Comparison of ENCODE assay signal across 27 cellular contexts in the genomic region with DNA sequence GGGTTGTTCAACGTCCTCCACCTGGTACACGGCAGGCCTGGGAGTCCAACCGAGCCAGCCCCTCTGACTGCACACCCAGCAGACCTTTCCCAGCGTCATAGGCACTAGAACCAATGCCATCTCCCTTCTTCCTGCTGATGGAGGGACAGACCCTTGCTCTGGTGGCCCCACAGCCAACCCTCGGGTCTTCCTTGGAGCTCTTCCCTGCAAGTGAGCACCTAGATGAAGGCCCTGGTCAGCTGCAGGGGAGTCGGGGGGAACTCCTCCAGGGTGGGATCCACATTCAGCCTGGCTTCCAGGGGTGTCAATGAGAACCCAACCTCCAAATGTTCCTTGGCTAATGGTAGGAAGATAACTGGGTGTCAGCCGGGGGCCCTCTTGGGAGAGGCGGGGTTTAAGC. TPM values are rescaled to one million over a fixed set of nuclear protein-coding genes. Genes with fewer than 3 reads are reported as not detected.
"Had no signal": no experiment of that assay in that cellular context is flagged by ENCODE, and none has a peak within 500 bp of the region (broad histone marks: within the 10 kb centered on the region; RNA-seq: fewer than 3 reads in every experiment).

No MANE protein-coding gene starts in this region.

- H3K27me3 ChIP-seq: brain microvascular endothelial cell, heart right ventricle, left lung, tibial artery had no signal

- H3K27ac Mint-ChIP-seq: activated CD4-positive, alpha-beta T cell treated with anti-CD3 and anti-CD28 coated beads for 36 hours; activated CD8-positive, alpha-beta memory T cell treated with anti-CD3 and anti-CD28 coated beads, Interleukin-2, amount 10 ng/mL, durations not matched to agents 7 days and 5 days; activated CD8-positive, alpha-beta T cell treated with anti-CD3 and anti-CD28 coated beads, Interleukin-2, amount 10 ng/mL, durations not matched to agents 7 days and 5 days; activated naive CD8-positive, alpha-beta T cell; activated T-helper 2 cell treated with anti-CD3 and anti-CD28 coated beads, Interferon-gamma antibody, Interleukin-2, Interleukin-4, amounts not matched to agents 10 μg/mL and 5 μg/mL and 100 μg/mL, durations not matched to agents 14 hours and 24 hours and 36 hours; dendritic cell treated with granulocyte-macrophage colony-stimulating factor and Interleukin-4, amounts not matched to agents 40 ng/mL and 50 ng/mL, for 4 days; endodermal cell; mesothelial cell of epicardium; naive thymus-derived CD8-positive, alpha-beta T cell had no signal

- H3K4me3 Mint-ChIP-seq: activated CD4-positive, alpha-beta T cell treated with anti-CD3 and anti-CD28 coated beads for 36 hours; activated CD8-positive, alpha-beta memory T cell treated with anti-CD3 and anti-CD28 coated beads, Interleukin-2, amount 10 ng/mL, durations not matched to agents 7 days and 5 days; activated CD8-positive, alpha-beta T cell treated with anti-CD3 and anti-CD28 coated beads, Interleukin-2, amount 10 ng/mL, durations not matched to agents 7 days and 5 days; activated naive CD8-positive, alpha-beta T cell; dendritic cell treated with granulocyte-macrophage colony-stimulating factor and Interleukin-4, amounts not matched to agents 40 ng/mL and 50 ng/mL, for 4 days; endodermal cell; mesothelial cell of epicardium; naive thymus-derived CD8-positive, alpha-beta T cell; neural crest cell had no signal

- H3K4me3 ChIP-seq: heart right ventricle, left lung, suprapubic skin, tibial artery had no signal

- H3K27me3 Mint-ChIP-seq: activated CD4-positive, alpha-beta T cell treated with anti-CD3 and anti-CD28 coated beads for 36 hours; activated CD8-positive, alpha-beta memory T cell treated with anti-CD3 and anti-CD28 coated beads, Interleukin-2, amount 10 ng/mL, durations not matched to agents 7 days and 5 days; activated naive CD8-positive, alpha-beta T cell; dendritic cell treated with granulocyte-macrophage colony-stimulating factor and Interleukin-4, amounts not matched to agents 40 ng/mL and 50 ng/mL, for 4 days had no signal

- H3K9me3 Mint-ChIP-seq: activated T-helper 2 cell treated with anti-CD3 and anti-CD28 coated beads, Interferon-gamma antibody, Interleukin-2, Interleukin-4, amounts not matched to agents 10 μg/mL and 5 μg/mL and 100 μg/mL, durations not matched to agents 14 hours and 24 hours and 36 hours; dendritic cell treated with granulocyte-macrophage colony-stimulating factor and Interleukin-4, amounts not matched to agents 40 ng/mL and 50 ng/mL, for 4 days; endodermal cell; mesothelial cell of epicardium; neural crest cell had no signal

- H3K36me3 ChIP-seq: brain microvascular endothelial cell, heart right ventricle, left lung, suprapubic skin, tibial artery had no signal

- ATAC-seq: activated CD4-positive, alpha-beta T cell treated with anti-CD3 and anti-CD28 coated beads for 36 hours; activated CD8-positive, alpha-beta memory T cell treated with anti-CD3 and anti-CD28 coated beads, Interleukin-2, amount 10 ng/mL, durations not matched to agents 7 days and 5 days; activated CD8-positive, alpha-beta T cell treated with anti-CD3 and anti-CD28 coated beads, Interleukin-2, amount 10 ng/mL, durations not matched to agents 7 days and 5 days; esophagus mucosa; heart right ventricle; left lung; naive thymus-derived CD8-positive, alpha-beta T cell; sciatic nerve had no signal

- H3K27ac ChIP-seq: brain microvascular endothelial cell, heart right ventricle, left lung, suprapubic skin, tibial artery had no signal

- H3K4me1 Mint-ChIP-seq: activated CD4-positive, alpha-beta T cell treated with anti-CD3 and anti-CD28 coated beads for 36 hours; activated CD8-positive, alpha-beta memory T cell treated with anti-CD3 and anti-CD28 coated beads, Interleukin-2, amount 10 ng/mL, durations not matched to agents 7 days and 5 days; endodermal cell had no signal

- H3K9me3 ChIP-seq: heart right ventricle, left lung, suprapubic skin, tibial artery had no signal

- H3K36me3 Mint-ChIP-seq: activated CD8-positive, alpha-beta memory T cell treated with anti-CD3 and anti-CD28 coated beads, Interleukin-2, amount 10 ng/mL, durations not matched to agents 7 days and 5 days; activated naive CD8-positive, alpha-beta T cell; mesothelial cell of epicardium; naive thymus-derived CD8-positive, alpha-beta T cell had no signal

- DNase-seq: activated CD4-positive, alpha-beta T cell treated with anti-CD3 and anti-CD28 coated beads for 36 hours; activated CD4-positive, CD25-positive, alpha-beta regulatory T cell; activated CD8-positive, alpha-beta memory T cell treated with anti-CD3 and anti-CD28 coated beads, Interleukin-2, amount 10 ng/mL, durations not matched to agents 7 days and 5 days; activated CD8-positive, alpha-beta T cell treated with anti-CD3 and anti-CD28 coated beads, Interleukin-2, amount 10 ng/mL, durations not matched to agents 7 days and 5 days; activated T-cell treated with anti-CD3 and anti-CD28 coated beads, Interleukin-2, amount 50 U/mL, for 48 hours; anterior cingulate cortex; brain microvascular endothelial cell; foreskin fibroblast; heart right ventricle; kidney glomerular epithelial cell; naive thymus-derived CD8-positive, alpha-beta T cell; occipital lobe; small intestine; stimulated activated CD4-positive, alpha-beta T cell treated with anti-CD3 and anti-CD28 coated beads, Interleukin-1b, Interleukin-23, amount 100 ng/mL, for 48 hours; stimulated activated naive CD4-positive, alpha-beta T cell; tibial artery had no signal

RNA-seq across cellular contexts. Expression of a gene that starts 55.9 kb away (rescaled TPM):
- total RNA-seq: activated CD4-positive, alpha-beta T cell treated with anti-CD3 and anti-CD28 coated beads for 36 hours; activated CD8-positive, alpha-beta memory T cell treated with anti-CD3 and anti-CD28 coated beads, Interleukin-2, amount 10 ng/mL, durations not matched to agents 7 days and 5 days; activated CD8-positive, alpha-beta T cell treated with anti-CD3 and anti-CD28 coated beads, Interleukin-2, amount 10 ng/mL, durations not matched to agents 7 days and 5 days; activated T-helper 2 cell treated with anti-CD3 and anti-CD28 coated beads, Interferon-gamma antibody, Interleukin-2, Interleukin-4, amounts not matched to agents 10 μg/mL and 5 μg/mL and 100 μg/mL, durations not matched to agents 14 hours and 24 hours and 36 hours; naive thymus-derived CD8-positive, alpha-beta T cell; T-helper 1 cell treated with Interleukin-12 subunit alpha and Interleukin-12 subunit beta and Interleukin-4 antibody, amounts not matched to agents 30 ng/mL and 1 ng/mL, for 36 hours had no signal
- polyA plus RNA-seq: naive thymus-derived CD8-positive, alpha-beta T cell had no signal
